In the genomic region with DNA sequence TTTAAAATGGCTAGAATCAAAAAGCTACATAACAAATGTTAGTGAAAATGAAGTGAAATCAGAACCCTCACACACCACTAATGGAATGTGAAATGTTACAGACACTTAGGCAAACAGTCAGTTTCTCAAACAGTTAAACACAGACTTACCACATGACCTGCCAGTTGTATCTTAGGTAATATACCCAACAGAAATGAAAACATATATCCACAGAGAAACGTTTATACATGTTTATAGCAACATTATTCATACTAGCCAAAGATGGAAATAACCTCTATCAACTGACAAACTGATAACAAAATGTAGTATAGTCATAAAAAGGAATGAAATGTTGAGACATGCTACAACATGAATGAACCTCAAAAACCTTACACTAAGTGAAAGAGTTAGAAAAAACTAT, we compare ENCODE assay signal across 25 cellular contexts.
"Had no signal": no experiment of that assay in that cellular context is flagged by ENCODE, and none has a peak within 500 bp of the region (broad histone marks: within the 10 kb centered on the region; RNA-seq: fewer than 3 reads in every experiment).

No MANE protein-coding gene starts in this region.

- H3K4me1 Mint-ChIP-seq: immature natural killer cell; memory B cell; naive thymus-derived CD4-positive, alpha-beta T cell; stimulated activated naive B cell treated with anti-CD40 and anti-IgM and Interleukin-4, amounts not matched to agents 10 μg/mL and 1 μg/mL and 100 μg/mL, for 72 hours had no signal

- H3K27me3 ChIP-seq: ovary, right atrium auricular region, right lobe of liver, stomach, testis, thyroid gland, transverse colon, upper lobe of right lung had no signal

- FAIRE-seq: islet of Langerhans, urothelium cell line had no signal

- H3K9me3 ChIP-seq: mucosa of descending colon, ovary, right atrium auricular region, right lobe of liver, stomach, testis, thyroid gland, transverse colon, upper lobe of right lung had no signal

- H3K27me3 Mint-ChIP-seq: memory B cell; naive thymus-derived CD4-positive, alpha-beta T cell; natural killer cell treated with Interleukin-12 subunit alpha and Interleukin-12 subunit beta and Interleukin-15 and Interleukin-18, amount 100 ng/mL, for 72 hours; progenitor cell of endocrine pancreas; stimulated activated naive B cell treated with anti-CD40 and anti-IgM and Interleukin-4, amounts not matched to agents 10 μg/mL and 1 μg/mL and 100 μg/mL, for 72 hours had no signal

- DNase-seq: hippocampal formation; immature natural killer cell; left ventricle myocardium inferior; midbrain; mucosa of descending colon; naive thymus-derived CD4-positive, alpha-beta T cell; ovary; right lobe of liver; stimulated activated CD4-positive, alpha-beta T cell treated with anti-CD3 and anti-CD28 coated beads, Interleukin-2, amount 100 ng/mL, for 24 hours; stimulated activated CD4-positive, alpha-beta T cell treated with anti-CD3 and anti-CD28 coated beads, Interleukin-4, amount 100 ng/mL, for 1 hour; stimulated activated naive B cell treated with anti-CD40 and anti-IgM and Interleukin-4, amounts not matched to agents 10 μg/mL and 1 μg/mL and 100 μg/mL, for 72 hours; stimulated activated naive CD8-positive, alpha-beta T cell treated with anti-CD3 and anti-CD28 coated beads, Interleukin-15, Interleukin-2, amounts not matched to agents 100 U/mL and 50 U/mL, for 24 hours; stomach; testis; thyroid gland; transverse colon; upper lobe of right lung had no signal

- ATAC-seq: mucosa of descending colon; naive thymus-derived CD4-positive, alpha-beta T cell; natural killer cell treated with Interleukin-12 subunit alpha and Interleukin-12 subunit beta and Interleukin-15 and Interleukin-18, amount 100 ng/mL, for 72 hours; right lobe of liver; stimulated activated naive B cell treated with anti-CD40 and anti-IgM and Interleukin-4, amounts not matched to agents 10 μg/mL and 1 μg/mL and 100 μg/mL, for 72 hours; stimulated activated naive CD8-positive, alpha-beta T cell treated with anti-CD3 and anti-CD28 coated beads, Interleukin-15, Interleukin-2, amounts not matched to agents 100 U/mL and 50 U/mL, for 24 hours; upper lobe of right lung had no signal

- H3K4me3 ChIP-seq: left ventricle myocardium inferior, lung, mucosa of descending colon, ovary, right atrium auricular region, right lobe of liver, smooth muscle cell, stomach, testis, thyroid gland, transverse colon, upper lobe of right lung had no signal

- H3K36me3 Mint-ChIP-seq: immature natural killer cell; memory B cell; naive thymus-derived CD4-positive, alpha-beta T cell; natural killer cell treated with Interleukin-12 subunit alpha and Interleukin-12 subunit beta and Interleukin-15 and Interleukin-18, amount 100 ng/mL, for 72 hours; stimulated activated naive B cell treated with anti-CD40 and anti-IgM and Interleukin-4, amounts not matched to agents 10 μg/mL and 1 μg/mL and 100 μg/mL, for 72 hours had no signal

- H3K27ac ChIP-seq: left ventricle myocardium inferior, ovary, right atrium auricular region, right lobe of liver, stomach, testis, thyroid gland, transverse colon, upper lobe of right lung had no signal

- H3K36me3 ChIP-seq: left ventricle myocardium inferior, ovary, right atrium auricular region, right lobe of liver, stomach, thyroid gland, transverse colon, upper lobe of right lung had no signal

- H3K4me3 Mint-ChIP-seq: immature natural killer cell; memory B cell; naive thymus-derived CD4-positive, alpha-beta T cell; natural killer cell treated with Interleukin-12 subunit alpha and Interleukin-12 subunit beta and Interleukin-15 and Interleukin-18, amount 100 ng/mL, for 72 hours; stimulated activated naive B cell treated with anti-CD40 and anti-IgM and Interleukin-4, amounts not matched to agents 10 μg/mL and 1 μg/mL and 100 μg/mL, for 72 hours had no signal

- H3K4me1 ChIP-seq: left ventricle myocardium inferior, right atrium auricular region, right lobe of liver, stomach, testis, thyroid gland, transverse colon, upper lobe of right lung had no signal

- H3K27ac Mint-ChIP-seq: immature natural killer cell; memory B cell; naive thymus-derived CD4-positive, alpha-beta T cell; natural killer cell treated with Interleukin-12 subunit alpha and Interleukin-12 subunit beta and Interleukin-15 and Interleukin-18, amount 100 ng/mL, for 72 hours; progenitor cell of endocrine pancreas; stimulated activated naive B cell treated with anti-CD40 and anti-IgM and Interleukin-4, amounts not matched to agents 10 μg/mL and 1 μg/mL and 100 μg/mL, for 72 hours had no signal
